In genomic region chr3:71503525-71504249, GRCh38 we compare ENCODE assay signal across 12 cellular contexts.
A peak's percentile ranks its signal among the peaks of the same experiment; 100 is the strongest.
DNase-seq lines count a peak whose midpoint lies in the region; ATAC-seq, FAIRE-seq and TF ChIP-seq lines count a peak whose summit lies in the region.
"Had no signal": no experiment of that assay in that cellular context is flagged by ENCODE, and none has a peak within 500 bp of the region (broad histone marks: within the 10 kb centered on the region; RNA-seq: fewer than 3 reads in every experiment).

No MANE protein-coding gene starts in this region.

- H2AFZ ChIP-seq in keratinocyte (ENCODE audit: control insufficient read depth, low read length) = peak overlapping the region; percentile 9

- peak; percentile 43 for FAIRE-seq in keratinocyte (lab: Jason Lieb, UNC)
- FAIRE-seq: endometrium, GM19239 had no signal

- peak overlapping the region; percentile 72 for H3K4me2 ChIP-seq in keratinocyte (ENCODE audit: control insufficient read depth, extremely low read depth, insufficient read depth, low read depth, low read length)

- TF ChIP-seq CTCF in keratinocyte (optimal IDR thresholded peaks at IDR 0.05 in 1 of 3, IDR thresholded peaks at IDR 0.05 in 1 of 3, conservative IDR thresholded peaks at IDR 0.05 in 1 of 3; ENCODE audit: extremely low read depth in 1 of 3, insufficient read depth in 2 of 3, low read length in 3 of 3) (no peak), thyroid gland (IDR thresholded peaks at IDR 0.05) (no peak)

- H3K9me1 ChIP-seq in keratinocyte (ENCODE audit: control insufficient read depth, extremely low read depth, insufficient read depth, low read length) = no peaks in the 10 kb centered on the region

- peak overlapping the region; percentile 60 for H3K4me3 ChIP-seq in adipocyte (ENCODE audit: low read length)
- peak overlapping the region in 2 of 3 experiments; percentile 3 to 29 for H3K4me3 ChIP-seq in keratinocyte (ENCODE audit: control insufficient read depth in 2 of 3, extremely low read depth in 1 of 3, insufficient read depth in 2 of 3, low read depth in 1 of 3, low read length in 3 of 3)
- H3K4me3 ChIP-seq in thyroid gland (replicated peaks in 1 of 3) = no peak overlapping the region
- H3K4me3 ChIP-seq: left lung, skin epidermis had no signal

- H3K4me1 ChIP-seq in adipocyte (ENCODE audit: control insufficient read depth, insufficient read depth, low read length) (peaks cover 15% of the 10 kb centered on the region), keratinocyte (ENCODE audit: control insufficient read depth, extremely low read depth, insufficient read depth, low read length) (peaks cover 19% of the 10 kb centered on the region), thyroid gland (peaks cover 0 to 16% of the 10 kb centered on the region in 2 donors)

- H3K27me3 ChIP-seq in adipocyte (replicated peaks; ENCODE audit: control insufficient read depth, insufficient read depth, low read length) = no peaks in the 10 kb centered on the region
- H3K27me3 ChIP-seq in keratinocyte (ENCODE audit: control insufficient read depth, extremely low read depth, insufficient read depth, low read length) = no peaks in the 10 kb centered on the region
- H3K27me3 ChIP-seq in thyroid gland = no peaks in the 10 kb centered on the region
- H3K27me3 ChIP-seq: left lung had no signal

- H4K20me1 ChIP-seq in keratinocyte (ENCODE audit: control insufficient read depth, extremely low read depth, insufficient read depth, low read length) = no peaks in the 10 kb centered on the region

- H3K36me3 ChIP-seq in adipocyte (ENCODE audit: control insufficient read depth, insufficient read depth, low read length, severe bottlenecking) (no peaks in the 10 kb centered on the region), keratinocyte (ENCODE audit: control insufficient read depth in 2 of 2, extremely low read depth in 1 of 2, insufficient read depth in 2 of 2, low read length in 2 of 2) (no peaks in the 10 kb centered on the region), thyroid gland (no peaks in the 10 kb centered on the region)
- H3K36me3 ChIP-seq: left lung had no signal

- H3K27ac ChIP-seq in keratinocyte (ENCODE audit: control insufficient read depth, insufficient read depth, low read length) = peak overlapping the region; percentile 82
- no peak overlapping the region for H3K27ac ChIP-seq in thyroid gland

- H3K79me2 ChIP-seq in keratinocyte (ENCODE audit: control insufficient read depth, insufficient read depth, low read length) = no peaks in the 10 kb centered on the region

- intact Hi-C loops in thyroid gland (cut with DNase I) = no loop called here

- H3K9ac ChIP-seq in adipocyte (ENCODE audit: low read length) (no peak overlapping the region), keratinocyte (ENCODE audit: control insufficient read depth, extremely low read depth, insufficient read depth, low read length) (peak overlapping the region; percentile 45)

- dilution Hi-C loops in keratinocyte (cut with MboI; ENCODE audit: extremely low pct_ligation_motif_present, low sequenced_read_pairs) = no loop called here

- H3K9me3 ChIP-seq in adipocyte (ENCODE audit: control insufficient read depth, low read length) (no peaks in the 10 kb centered on the region), keratinocyte (ENCODE audit: control insufficient read depth, low read depth, low read length) (no peaks in the 10 kb centered on the region), thyroid gland (no peaks in the 10 kb centered on the region)
- H3K9me3 ChIP-seq: left lung had no signal

- TF ChIP-seq POLR2A in thyroid gland (IDR thresholded peaks at IDR 0.05) = no peak

- 92 to 95% methylated on average over 10 of the region's 10 CpGs for WGBS in thyroid gland, 2 donors

- peak; percentile 39 for DNase-seq in AG08396 (ENCODE audit: low spot score)
- DNase-seq in HCEC 1CT = peak; percentile 72
- peak; percentile 76 for DNase-seq in adipocyte (ENCODE audit: low read depth)
- DNase-seq in keratinocyte (ENCODE audit: low read depth, low spot score) = no peak
- no peak for DNase-seq in stimulated activated CD4-positive, alpha-beta T cell treated with anti-CD3 and anti-CD28 coated beads, Interleukin-2, amount 100 ng/mL, for 24 hours
- DNase-seq in thyroid gland = no peak
- DNase-seq: left lung had no signal

- no peak for ATAC-seq in HG03521 (IDR thresholded peaks at IDR 0.05; ENCODE audit: unreplicated experiment)
- no peak for ATAC-seq in GM18873 (IDR thresholded peaks at IDR 0.05; ENCODE audit: low FRiP score, unreplicated experiment)

Comparison
In these comparisons a context has a peak if more than half of its experiments do, and no peak if none do; other contexts are left out.
1. DNase-seq: peak in AG08396 (single experiment), HCEC 1CT (single experiment) and adipocyte (single experiment); none in keratinocyte (single experiment), stimulated activated CD4-positive, alpha-beta T cell treated with anti-CD3 and anti-CD28 coated beads, Interleukin-2, amount 100 ng/mL, for 24 hours (0 of 2) and thyroid gland (0 of 2).
2. H3K4me3 ChIP-seq: peak in adipocyte (single experiment) and keratinocyte (2 of 3); none in thyroid gland (0 of 3).